In genomic region chr19:33819875-33820781, GRCh38 we compare ENCODE assay signal across 8 cellular contexts. TPM values are rescaled to one million over a fixed set of nuclear protein-coding genes. Genes with fewer than 3 reads are reported as not detected.
DNase-seq lines count a peak whose midpoint lies in the region; ATAC-seq and TF ChIP-seq lines count a peak whose summit lies in the region.

No MANE protein-coding gene starts in this region.

- no peak overlapping the region for H3K14ac ChIP-seq in IMR-90 (replicated peaks; ENCODE audit: low read depth, low read length)

- no peaks in the 10 kb centered on the region for H3K9me1 ChIP-seq in IMR-90 (ENCODE audit: insufficient read depth, low read length)

- 13% methylated on average over 27 of the region's 61 CpGs; no CpG with 5 or more reads in 1 of the 2 experiments for WGBS in IMR-90 (ENCODE audit: extremely low coverage in 2 of 2, insufficient read length in 1 of 2), 2 experiments

- in situ Hi-C loops in IMR-90 (cut with MboI; ENCODE audit: low sequenced_read_pairs): no loop called here

- no TSS peak for BruUV-seq in IMR-90 (replicated peaks; lab: Mats Ljungman, UMichigan)

- no peak overlapping the region for H3K4me3 ChIP-seq in IMR-90 (ENCODE audit: insufficient read depth, low read depth, low read length)
- peak overlapping the region; percentile 49 for H3K4me3 ChIP-seq in choroid plexus epithelial cell (ENCODE audit: low read depth, low read length)

- intact Hi-C loops in IMR-90 (cut with micrococcal nuclease): no loop called here

- H3K27me3 ChIP-seq in IMR-90 (ENCODE audit: control insufficient read depth, insufficient read depth, low read length): no peaks in the 10 kb centered on the region

- H3K4me2 ChIP-seq in IMR-90 (ENCODE audit: low read depth, low read length): peak overlapping the region; percentile 37; the same call in 1 of the 2 replicates

- no peak overlapping the region for H3K18ac ChIP-seq in IMR-90 (ENCODE audit: low read depth, low read length)

- no peaks in the 10 kb centered on the region for H4K20me1 ChIP-seq in IMR-90 (ENCODE audit: insufficient read depth, low read length)

- ATAC-seq in IMR-90 (ENCODE audit: low read depth) (peak; percentile 94), left lobe of liver (peak; percentile 94), GM19023 (IDR thresholded peaks at IDR 0.05; ENCODE audit: unreplicated experiment) (no peak), HG03159 (IDR thresholded peaks at IDR 0.05; ENCODE audit: unreplicated experiment) (no peak)

- H3K4me1 ChIP-seq in IMR-90 (ENCODE audit: control insufficient read depth, insufficient read depth, low read length): peaks cover 1% of the 10 kb centered on the region; the same call in 1 of the 2 replicates

- H3K4ac ChIP-seq in IMR-90 (ENCODE audit: low read depth, low read length): 0 out of 2 replicates have a peak overlapping the region, but pooled peaks have one; percentile 9

- POLR2A ChIA-PET in IMR-90 (lab: Charles Lee; ENCODE audit: unreplicated experiment): no interaction called here

- no peak overlapping the region for H4K5ac ChIP-seq in IMR-90 (ENCODE audit: low read depth, low read length)

- no peak overlapping the region for H2AK5ac ChIP-seq in IMR-90 (ENCODE audit: low read depth, low read length)

- no peak overlapping the region for H3K9ac ChIP-seq in IMR-90 (ENCODE audit: low read depth, low read length)

- no peaks in the 10 kb centered on the region for H3K36me3 ChIP-seq in IMR-90 (ENCODE audit: control insufficient read depth, insufficient read depth, low read length)

- DNase-seq in DMS114 treated with DMSO at 0.1 percent for 48 hours (lab: John Stamatoyannopoulos, UW; ENCODE audit: unreplicated experiment) (peak; percentile 39), IMR-90 (peak; percentile 12), choroid plexus epithelial cell (ENCODE audit: low read depth) (peak; percentile 62), left lobe of liver (ENCODE audit: low spot score) (peak; percentile 82)
- DNase-seq in stimulated activated CD4-positive, alpha-beta T cell treated with anti-CD3 and anti-CD28 coated beads, Interleukin-4, amount 100 ng/mL, for 24 hours: peak; percentile 62

- CTCF ChIA-PET in IMR-90 (lab: Yijun Ruan, JAX): no interaction called here

- H3K9me3 ChIP-seq in IMR-90 (ENCODE audit: control insufficient read depth, insufficient read depth, low read length): no peaks in the 10 kb centered on the region

- TF ChIP-seq POLR2A in IMR-90 (IDR thresholded peaks at IDR 0.05; ENCODE audit: low read depth, low read length): no peak

- H2BK120ac ChIP-seq in IMR-90 (ENCODE audit: low read depth, low read length): no peak overlapping the region

- dilution Hi-C loops in IMR-90 (cut with HindIII; ENCODE audit: low sequenced_read_pairs, unreplicated experiment): no loop called here

- H2AFZ ChIP-seq in IMR-90 (replicated peaks; ENCODE audit: low read length, poor library complexity): peak overlapping the region; percentile 83

- no peak overlapping the region for H3K56ac ChIP-seq in IMR-90 (ENCODE audit: extremely low read depth, insufficient read depth, low read length)

- no peak overlapping the region; the same call in 1 of the 2 replicates for H3K23ac ChIP-seq in IMR-90 (ENCODE audit: low read depth, low read length)

- no peak for TF ChIP-seq RAD21 in IMR-90 (IDR thresholded peaks at IDR 0.05; ENCODE audit: low read length)

- H2BK5ac ChIP-seq in IMR-90 (ENCODE audit: low read depth, low read length, poor library complexity, severe bottlenecking): no peak overlapping the region

- H3K27ac ChIP-seq in IMR-90 (ENCODE audit: insufficient read depth, low read length) (no peak overlapping the region), VCaP (peak overlapping the region; percentile 41; the same call in 1 of the 2 replicates)

- H4K8ac ChIP-seq in IMR-90 (ENCODE audit: low read depth in 2 of 2, low read length in 2 of 2): peak overlapping the region in 1 of 2 experiments; percentile 38; a peak in 1 of 4 replicates

- peak overlapping the region; percentile 39 for H2AK9ac ChIP-seq in IMR-90 (replicated peaks; ENCODE audit: low read depth, low read length, poor library complexity)

- TF ChIP-seq CTCF in IMR-90 (conservative IDR thresholded peaks at IDR 0.05; ENCODE audit: low read depth, low read length) (no peak), VCaP (conservative IDR thresholded peaks at IDR 0.05) (no peak), choroid plexus epithelial cell (conservative IDR thresholded peaks at IDR 0.05; ENCODE audit: low read depth, low read length) (no peak)

- no peak overlapping the region for H2BK20ac ChIP-seq in IMR-90 (ENCODE audit: low read depth, low read length)

- H4K91ac ChIP-seq in IMR-90 (ENCODE audit: insufficient read depth, low read depth, low read length): no peak overlapping the region

- no peaks in the 10 kb centered on the region for H3K79me1 ChIP-seq in IMR-90 (ENCODE audit: low read depth in 1 of 2, low read length in 2 of 2)

- no peak overlapping the region for H2BK15ac ChIP-seq in IMR-90 (ENCODE audit: low read depth, low read length)

TF ChIP-seq in IMR-90, 13 proteins besides CTCF, POLR2A, EP300 and RAD21:
- no peak for TF ChIP-seq BHLHE40 (IDR thresholded peaks at IDR 0.05; ENCODE audit: low read depth, low read length)
- TF ChIP-seq CEBPB (IDR thresholded peaks at IDR 0.05; ENCODE audit: low read depth, low read length): peak; percentile 78

RNA-seq across cellular contexts. Expression of gene KCTD15, which starts 23.5 kb away (rescaled TPM):
- total RNA-seq in IMR-90 (2012; rRNA removed): 13.6 and 16.3 TPM in 2 replicates
- 19.6 and 22.5 TPM in 2 replicates for polyA plus RNA-seq in IMR-90 (2012; rRNA removed)
- polyA plus RNA-seq in IMR-90 (2012; cell fraction: cytosol; rRNA removed): 12.0 and 16.7 TPM in 2 replicates
- polyA plus RNA-seq in IMR-90 (2012; cell fraction: nucleus; rRNA removed; ENCODE audit: low replicate concordance): 54.5 and 105 TPM in 2 replicates
- 17.0 TPM for total RNA-seq in left lobe of liver

Comparison
In these comparisons a context has a peak if more than half of its experiments do, and no peak if none do; other contexts are left out.
1. DNase-seq: peak in every context shown above with its lines; median percentile 82 in left lobe of liver; 62 in choroid plexus epithelial cell; 62 in stimulated activated CD4-positive, alpha-beta T cell treated with anti-CD3 and anti-CD28 coated beads, Interleukin-4, amount 100 ng/mL, for 24 hours; 39 in DMS114 treated with DMSO at 0.1 percent for 48 hours; 12 in IMR-90.
2. ATAC-seq: peak in IMR-90 (single experiment) and left lobe of liver (single experiment); none in GM19023 (single experiment) and HG03159 (single experiment).